ENCODE assay signal across 16 cellular contexts in the genomic region with DNA sequence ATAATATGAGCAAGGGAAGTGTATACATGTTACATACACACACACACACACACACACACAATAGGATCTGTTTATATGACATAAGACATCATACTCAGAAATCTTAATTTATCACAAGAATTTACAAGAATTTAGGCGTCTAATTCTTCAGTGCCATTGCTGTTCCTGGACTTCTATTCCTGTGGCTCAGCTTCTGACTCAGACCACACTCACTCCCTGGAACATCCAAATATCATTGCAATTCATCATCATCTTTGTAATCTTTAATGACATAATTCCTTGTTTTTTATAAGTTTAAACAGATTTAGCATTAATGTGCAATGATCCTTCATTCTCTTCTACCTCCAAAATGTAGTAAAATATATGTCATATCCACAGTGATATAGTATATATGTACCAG.
A peak's percentile ranks its signal among the peaks of the same experiment; 100 is the strongest.
DNase-seq lines count a peak whose midpoint lies in the region; ATAC-seq, FAIRE-seq and TF ChIP-seq lines count a peak whose summit lies in the region.
"Had no signal": no experiment of that assay in that cellular context is flagged by ENCODE, and none has a peak within 500 bp of the region (broad histone marks: within the 10 kb centered on the region; RNA-seq: fewer than 3 reads in every experiment).

No MANE protein-coding gene starts in this region.

- TF ChIP-seq CTCF in stomach (IDR thresholded peaks at IDR 0.05), result no peak

- TF ChIP-seq POLR2A in H54 (IDR thresholded peaks at IDR 0.05; ENCODE audit: low read depth, low read length) (no peak), stomach (IDR thresholded peaks at IDR 0.05) (no peak)

- H3K27ac ChIP-seq in stomach, result no peak overlapping the region
- H3K27ac ChIP-seq: breast epithelium, heart right ventricle had no signal

- intact Hi-C loops in stomach (cut with DNase I; ENCODE audit: low total_unique reads), result no loop called here

- H3K27me3 ChIP-seq in stomach, result no peaks in the 10 kb centered on the region
- H3K27me3 ChIP-seq: breast epithelium, heart right ventricle had no signal

- H3K9me3 ChIP-seq in stomach, result no peaks in the 10 kb centered on the region
- H3K9me3 ChIP-seq: breast epithelium, heart right ventricle had no signal

- peak; percentile 62 for FAIRE-seq in H54 (lab: Jason Lieb, UNC)

- H3K4me3 ChIP-seq in stomach, result no peak overlapping the region
- H3K4me3 ChIP-seq: breast epithelium, heart right ventricle, mucosa of descending colon had no signal

- H3K4me1 ChIP-seq in stomach, result no peaks in the 10 kb centered on the region
- H3K4me1 ChIP-seq: breast epithelium, heart right ventricle had no signal

- WGBS in stomach, 5 donors, result 69 to 84% (median 74%) methylated on average over 1 of the region's 1 CpG

- DNase-seq in H54 (ENCODE audit: insufficient read length, low spot score) (no peak), fibroblast of peridontal ligament (ENCODE audit: extremely low read depth) (peak; percentile 82), stromal cell of bone marrow (ENCODE audit: low read depth) (peak; percentile 60), CD1c-positive myeloid dendritic cell (ENCODE audit: extremely low spot score) (no peak), germinal center (ENCODE audit: low spot score) (no peak), stomach (no peak)
- DNase-seq: activated CD4-positive, alpha-beta memory T cell treated with anti-CD3 and anti-CD28 coated beads for 36 hours; CD4-positive, CD25-positive, alpha-beta regulatory T cell; endodermal cell; heart right ventricle; left cardiac atrium; mucosa of descending colon; stimulated activated CD4-positive, alpha-beta T cell treated with anti-CD3 and anti-CD28 coated beads, Interleukin-15, amount 100 ng/mL, for 24 hours; substantia nigra had no signal

- H3K36me3 ChIP-seq in stomach, result no peaks in the 10 kb centered on the region
- H3K36me3 ChIP-seq: breast epithelium, heart right ventricle had no signal

- no peak for TF ChIP-seq EP300 in stomach (IDR thresholded peaks at IDR 0.05)

- ATAC-seq in SK-N-SH treated with all-trans-retinoic acid at 6 μM for 48 hours, result peak; percentile 40; the same call in 2 of the 3 replicates
- ATAC-seq: heart right ventricle, left cardiac atrium, mucosa of descending colon had no signal

TF ChIP-seq in SK-N-SH treated with all-trans-retinoic acid at 6 μM for 48 hours, 23 proteins besides CTCF, POLR2A, EP300 and RAD21:
- TF ChIP-seq, protein P1, sequence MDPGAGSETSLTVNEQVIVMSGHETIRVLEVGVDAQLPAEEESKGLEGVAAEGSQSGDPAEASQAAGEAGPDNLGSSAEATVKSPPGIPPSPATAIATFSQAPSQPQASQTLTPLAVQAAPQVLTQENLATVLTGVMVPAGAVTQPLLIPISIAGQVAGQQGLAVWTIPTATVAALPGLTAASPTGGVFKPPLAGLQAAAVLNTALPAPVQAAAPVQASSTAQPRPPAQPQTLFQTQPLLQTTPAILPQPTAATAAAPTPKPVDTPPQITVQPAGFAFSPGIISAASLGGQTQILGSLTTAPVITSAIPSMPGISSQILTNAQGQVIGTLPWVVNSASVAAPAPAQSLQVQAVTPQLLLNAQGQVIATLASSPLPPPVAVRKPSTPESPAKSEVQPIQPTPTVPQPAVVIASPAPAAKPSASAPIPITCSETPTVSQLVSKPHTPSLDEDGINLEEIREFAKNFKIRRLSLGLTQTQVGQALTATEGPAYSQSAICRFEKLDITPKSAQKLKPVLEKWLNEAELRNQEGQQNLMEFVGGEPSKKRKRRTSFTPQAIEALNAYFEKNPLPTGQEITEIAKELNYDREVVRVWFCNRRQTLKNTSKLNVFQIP (CRISPR knock-in tag; IDR thresholded peaks at IDR 0.05; ENCODE audit: borderline replicate concordance, low read depth), result no peak
- TF ChIP-seq, protein P2, sequence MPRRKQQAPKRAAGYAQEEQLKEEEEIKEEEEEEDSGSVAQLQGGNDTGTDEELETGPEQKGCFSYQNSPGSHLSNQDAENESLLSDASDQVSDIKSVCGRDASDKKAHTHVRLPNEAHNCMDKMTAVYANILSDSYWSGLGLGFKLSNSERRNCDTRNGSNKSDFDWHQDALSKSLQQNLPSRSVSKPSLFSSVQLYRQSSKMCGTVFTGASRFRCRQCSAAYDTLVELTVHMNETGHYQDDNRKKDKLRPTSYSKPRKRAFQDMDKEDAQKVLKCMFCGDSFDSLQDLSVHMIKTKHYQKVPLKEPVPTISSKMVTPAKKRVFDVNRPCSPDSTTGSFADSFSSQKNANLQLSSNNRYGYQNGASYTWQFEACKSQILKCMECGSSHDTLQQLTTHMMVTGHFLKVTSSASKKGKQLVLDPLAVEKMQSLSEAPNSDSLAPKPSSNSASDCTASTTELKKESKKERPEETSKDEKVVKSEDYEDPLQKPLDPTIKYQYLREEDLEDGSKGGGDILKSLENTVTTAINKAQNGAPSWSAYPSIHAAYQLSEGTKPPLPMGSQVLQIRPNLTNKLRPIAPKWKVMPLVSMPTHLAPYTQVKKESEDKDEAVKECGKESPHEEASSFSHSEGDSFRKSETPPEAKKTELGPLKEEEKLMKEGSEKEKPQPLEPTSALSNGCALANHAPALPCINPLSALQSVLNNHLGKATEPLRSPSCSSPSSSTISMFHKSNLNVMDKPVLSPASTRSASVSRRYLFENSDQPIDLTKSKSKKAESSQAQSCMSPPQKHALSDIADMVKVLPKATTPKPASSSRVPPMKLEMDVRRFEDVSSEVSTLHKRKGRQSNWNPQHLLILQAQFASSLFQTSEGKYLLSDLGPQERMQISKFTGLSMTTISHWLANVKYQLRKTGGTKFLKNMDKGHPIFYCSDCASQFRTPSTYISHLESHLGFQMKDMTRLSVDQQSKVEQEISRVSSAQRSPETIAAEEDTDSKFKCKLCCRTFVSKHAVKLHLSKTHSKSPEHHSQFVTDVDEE (CRISPR knock-in tag; IDR thresholded peaks at IDR 0.05), result no peak
- TF ChIP-seq CSDC2 (CRISPR knock-in tag; IDR thresholded peaks at IDR 0.05), result no peak
- no peak for TF ChIP-seq ARNTL (CRISPR knock-in tag; IDR thresholded peaks at IDR 0.05; ENCODE audit: borderline replicate concordance, low read depth)
- no peak for TF ChIP-seq BACH2 (CRISPR knock-in tag; IDR thresholded peaks at IDR 0.05; ENCODE audit: borderline replicate concordance)
- TF ChIP-seq ZFP30 (CRISPR knock-in tag; IDR thresholded peaks at IDR 0.05), result no peak

Comparison
In these comparisons a context has a peak if more than half of its experiments do, and no peak if none do; other contexts are left out.
1. DNase-seq: peak in fibroblast of peridontal ligament (single experiment) and stromal cell of bone marrow (single experiment); none in H54 (single experiment), CD1c-positive myeloid dendritic cell (single experiment), germinal center (single experiment) and stomach (single experiment).